Comparison of ENCODE assay signal across 8 cellular contexts in the genomic region with DNA sequence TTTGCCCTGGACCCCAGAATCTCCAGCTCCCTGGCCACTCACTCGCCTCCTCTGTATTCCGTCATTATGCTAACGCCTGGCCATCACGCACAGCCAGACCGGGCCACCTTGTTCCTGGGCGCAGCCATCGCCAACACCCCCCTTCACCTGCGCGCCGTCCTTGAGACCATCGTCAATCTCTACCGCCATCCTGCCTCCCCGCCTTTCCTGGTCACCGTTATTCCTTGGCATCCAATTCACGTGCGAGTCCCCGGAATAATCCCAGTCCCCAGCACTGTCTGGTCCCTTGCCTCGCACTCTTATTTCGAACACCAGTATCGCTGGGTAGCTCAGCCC. TPM values are rescaled to one million over a fixed set of nuclear protein-coding genes. Genes with fewer than 3 reads are reported as not detected.
DNase-seq lines count a peak whose midpoint lies in the region; ATAC-seq and TF ChIP-seq lines count a peak whose summit lies in the region.

No MANE protein-coding gene starts in this region.

- H3K27me3 ChIP-seq in RWPE2 (ENCODE audit: insufficient read depth, poor library complexity, severe bottlenecking), result no peaks in the 10 kb centered on the region
- no peaks in the 10 kb centered on the region for H3K27me3 ChIP-seq in neuron (ENCODE audit: insufficient read depth, low read length)

- H2AFZ ChIP-seq in neuron (ENCODE audit: low read depth, low read length), result peak overlapping the region; percentile 87

- H3K27ac ChIP-seq in RWPE2 (ENCODE audit: poor library complexity, severe bottlenecking), result peak overlapping the region; percentile 81

- TF ChIP-seq CTCF in RWPE2 (IDR thresholded peaks at IDR 0.05; ENCODE audit: poor library complexity, severe bottlenecking), result no peak

- H3K4me3 ChIP-seq in RWPE2 (ENCODE audit: severe bottlenecking), result peak overlapping the region; percentile 66
- peak overlapping the region; percentile 90 for H3K4me3 ChIP-seq in neuron (ENCODE audit: low read length)

- H3K36me3 ChIP-seq in RWPE2 (ENCODE audit: low read depth), result peaks cover 29% of the 10 kb centered on the region
- peaks cover 12% of the 10 kb centered on the region for H3K36me3 ChIP-seq in neuron (ENCODE audit: insufficient read depth, low read length)

- DNase-seq in NCI-H510A treated with DMSO at 0.1 percent for 48 hours (lab: John Stamatoyannopoulos, UW), result peak; percentile 36
- no peak for DNase-seq in NCI-H510A (lab: John Stamatoyannopoulos, UW)
- DNase-seq in RWPE2 (ENCODE audit: low spot score), result peak; percentile 49
- no peak for DNase-seq in NK-92 treated with Interleukin-12 subunit alpha and Interleukin-12 subunit beta, amount 100 ng/mL, for 24 hours (lab: John Stamatoyannopoulos, UW)
- no peak for DNase-seq in middle frontal gyrus (ENCODE audit: extremely low spot score, low spot score)

- H3K9me3 ChIP-seq in RWPE2 (ENCODE audit: severe bottlenecking) (no peaks in the 10 kb centered on the region), neuron (ENCODE audit: low read length) (no peaks in the 10 kb centered on the region)

- no peaks in the 10 kb centered on the region for H3K4me1 ChIP-seq in RWPE2 (ENCODE audit: insufficient read depth, poor library complexity, severe bottlenecking)
- H3K4me1 ChIP-seq in neuron (ENCODE audit: insufficient read depth, low read length), result peaks cover 6% of the 10 kb centered on the region

- ATAC-seq in RWPE2 (ENCODE audit: low read depth) (no peak; the same call in 2 of the 3 replicates), esophagus mucosa (peak; percentile 2), GM19455 (IDR thresholded peaks at IDR 0.05; ENCODE audit: unreplicated experiment) (no peak)

RNA-seq across cellular contexts. Expression of a gene that starts 0.5 kb away (rescaled TPM):
- 22.3 TPM for total RNA-seq in esophagus mucosa

RNA-seq across cellular contexts. Expression of a gene that starts 5.3 kb away (rescaled TPM):
- 0.48 TPM for total RNA-seq in esophagus mucosa

RNA-seq across cellular contexts. Expression of a gene that starts 14.1 kb away (rescaled TPM):
- total RNA-seq in esophagus mucosa, result 21.5 TPM

RNA-seq across cellular contexts. Expression of a gene that starts 19.8 kb away (rescaled TPM):
- total RNA-seq in esophagus mucosa, result 9.0 TPM

RNA-seq across cellular contexts. Expression of a gene that starts 20.0 kb away (rescaled TPM):
- total RNA-seq in esophagus mucosa, result 5.3 TPM

Comparison
In these comparisons a context has a peak if more than half of its experiments do, and no peak if none do; other contexts are left out.
1. DNase-seq: peak in NCI-H510A treated with DMSO at 0.1 percent for 48 hours (single experiment) and RWPE2 (single experiment); none in NCI-H510A (single experiment), NK-92 treated with Interleukin-12 subunit alpha and Interleukin-12 subunit beta, amount 100 ng/mL, for 24 hours (single experiment) and middle frontal gyrus (single experiment).